1 cellular context compared by ENCODE assay signal in the genomic region with DNA sequence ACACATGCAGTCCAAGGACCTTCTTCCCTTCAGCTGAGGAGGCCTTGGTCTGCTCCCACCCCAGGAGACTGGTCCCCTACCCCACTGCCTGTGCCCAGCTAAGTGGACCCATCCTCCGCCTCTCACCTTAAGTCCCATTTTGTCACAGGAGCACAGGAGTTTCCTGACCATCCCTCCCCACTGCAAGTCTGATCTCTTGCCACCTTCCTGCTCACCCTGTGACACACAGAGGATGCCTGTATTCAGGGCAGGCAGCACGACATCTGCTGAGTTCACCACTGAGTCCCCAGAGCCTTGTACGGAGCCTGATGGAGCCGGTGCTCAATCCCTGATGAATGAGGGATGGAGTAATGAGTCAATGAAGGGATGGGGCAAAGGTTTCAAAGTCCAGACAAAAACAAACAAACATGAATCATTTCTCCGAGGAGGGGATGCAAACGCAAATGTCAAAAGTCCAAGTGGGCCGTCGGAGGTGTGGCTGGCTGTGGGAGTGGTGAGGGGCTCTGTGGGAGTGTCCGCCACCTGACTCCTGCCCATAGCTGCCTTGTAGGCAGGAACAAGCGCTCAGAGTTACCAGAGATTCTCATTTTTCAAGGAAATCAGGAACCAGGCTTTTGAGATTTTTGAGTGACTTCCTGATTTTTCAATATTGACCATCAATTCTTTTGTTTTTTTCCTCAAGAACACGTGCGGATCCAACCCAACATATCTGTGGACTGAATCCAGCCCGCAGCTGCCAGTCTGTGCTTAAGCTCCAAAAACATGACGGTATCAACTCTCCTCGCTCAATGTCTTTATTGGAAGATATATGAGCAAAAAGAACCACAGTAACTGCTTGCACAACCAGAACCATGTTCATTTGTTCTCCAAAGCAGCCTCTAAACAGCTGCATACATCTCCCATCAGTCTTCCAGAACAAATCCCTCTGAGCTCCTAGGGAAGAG.
TF ChIP-seq lines count a peak whose summit lies in the region.

No MANE protein-coding gene starts in this region.

TF ChIP-seq in liver, 16 proteins besides CTCF, POLR2A, EP300 and RAD21 (continued from another document):
- TF ChIP-seq, protein P1, sequence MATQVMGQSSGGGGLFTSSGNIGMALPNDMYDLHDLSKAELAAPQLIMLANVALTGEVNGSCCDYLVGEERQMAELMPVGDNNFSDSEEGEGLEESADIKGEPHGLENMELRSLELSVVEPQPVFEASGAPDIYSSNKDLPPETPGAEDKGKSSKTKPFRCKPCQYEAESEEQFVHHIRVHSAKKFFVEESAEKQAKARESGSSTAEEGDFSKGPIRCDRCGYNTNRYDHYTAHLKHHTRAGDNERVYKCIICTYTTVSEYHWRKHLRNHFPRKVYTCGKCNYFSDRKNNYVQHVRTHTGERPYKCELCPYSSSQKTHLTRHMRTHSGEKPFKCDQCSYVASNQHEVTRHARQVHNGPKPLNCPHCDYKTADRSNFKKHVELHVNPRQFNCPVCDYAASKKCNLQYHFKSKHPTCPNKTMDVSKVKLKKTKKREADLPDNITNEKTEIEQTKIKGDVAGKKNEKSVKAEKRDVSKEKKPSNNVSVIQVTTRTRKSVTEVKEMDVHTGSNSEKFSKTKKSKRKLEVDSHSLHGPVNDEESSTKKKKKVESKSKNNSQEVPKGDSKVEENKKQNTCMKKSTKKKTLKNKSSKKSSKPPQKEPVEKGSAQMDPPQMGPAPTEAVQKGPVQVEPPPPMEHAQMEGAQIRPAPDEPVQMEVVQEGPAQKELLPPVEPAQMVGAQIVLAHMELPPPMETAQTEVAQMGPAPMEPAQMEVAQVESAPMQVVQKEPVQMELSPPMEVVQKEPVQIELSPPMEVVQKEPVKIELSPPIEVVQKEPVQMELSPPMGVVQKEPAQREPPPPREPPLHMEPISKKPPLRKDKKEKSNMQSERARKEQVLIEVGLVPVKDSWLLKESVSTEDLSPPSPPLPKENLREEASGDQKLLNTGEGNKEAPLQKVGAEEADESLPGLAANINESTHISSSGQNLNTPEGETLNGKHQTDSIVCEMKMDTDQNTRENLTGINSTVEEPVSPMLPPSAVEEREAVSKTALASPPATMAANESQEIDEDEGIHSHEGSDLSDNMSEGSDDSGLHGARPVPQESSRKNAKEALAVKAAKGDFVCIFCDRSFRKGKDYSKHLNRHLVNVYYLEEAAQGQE (IDR thresholded peaks at IDR 0.05): peak; percentile 86
- TF ChIP-seq FOXA1 (IDR thresholded peaks at IDR 0.05) (peak; percentile 83), RXRA (IDR thresholded peaks at IDR 0.05) (peak; percentile 87 to 88), TAF1 (conservative IDR thresholded peaks at IDR 0.05) (no peak), SP1 (IDR thresholded peaks at IDR 0.05) (peak; percentile 91), ATF3 (IDR thresholded peaks at IDR 0.05) (peak; percentile 90), FOXA2 (IDR thresholded peaks at IDR 0.05) (peak; percentile 87), EGR1 (IDR thresholded peaks at IDR 0.05; ENCODE audit: low read depth in 2 of 2) (peak in 1 of 2 donors; percentile 43)
- TF ChIP-seq, protein P2, sequence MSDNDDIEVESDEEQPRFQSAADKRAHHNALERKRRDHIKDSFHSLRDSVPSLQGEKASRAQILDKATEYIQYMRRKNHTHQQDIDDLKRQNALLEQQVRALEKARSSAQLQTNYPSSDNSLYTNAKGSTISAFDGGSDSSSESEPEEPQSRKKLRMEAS (IDR thresholded peaks at IDR 0.05): peak; percentile 83
